16 cellular contexts compared by ENCODE assay signal in genomic region chr12:104627975-104628322, GRCh38.
"Had no signal": no experiment of that assay in that cellular context is flagged by ENCODE, and none has a peak within 500 bp of the region (broad histone marks: within the 10 kb centered on the region; RNA-seq: fewer than 3 reads in every experiment).

No MANE protein-coding gene starts in this region.

- ATAC-seq: activated CD4-positive, CD25-positive, alpha-beta regulatory T cell treated with anti-CD3 and anti-CD28 coated beads, Interleukin-2, amount 50 U/mL, for 24 hours; left lobe of liver; stimulated activated naive CD8-positive, alpha-beta T cell treated with anti-CD3 and anti-CD28 coated beads, Interleukin-15, amount 100 ng/mL, for 72 hours had no signal

- H3K4me3 ChIP-seq: sigmoid colon, testis had no signal

- H3K27ac ChIP-seq: sigmoid colon, testis had no signal

- H3K27me3 Mint-ChIP-seq: activated CD4-positive, alpha-beta memory T cell treated with anti-CD3 and anti-CD28 coated beads, Interleukin-2, amount 10 ng/mL, durations not matched to agents 7 days and 5 days; memory B cell; stimulated activated naive CD8-positive, alpha-beta T cell treated with anti-CD3 and anti-CD28 coated beads, Interleukin-15, amount 100 ng/mL, for 72 hours had no signal

- H3K27ac Mint-ChIP-seq: activated CD4-positive, alpha-beta memory T cell treated with anti-CD3 and anti-CD28 coated beads, Interleukin-2, amount 10 ng/mL, durations not matched to agents 7 days and 5 days; activated T-helper 1 cell treated with anti-CD3 and anti-CD28 coated beads, Interleukin-12 subunit alpha, Interleukin-12 subunit beta, Interleukin-2, Interleukin-4 antibody, amounts not matched to agents 30 ng/mL and 10 ng/mL and 1 ng/mL, durations not matched to agents 14 hours and 24 hours and 36 hours; memory B cell; T-helper 2 cell treated with Interferon-gamma antibody and Interleukin-4, amounts not matched to agents 5 μg/mL and 100 μg/mL, for 36 hours had no signal

- FAIRE-seq: urothelium cell line had no signal

- H3K4me3 Mint-ChIP-seq: activated CD4-positive, alpha-beta memory T cell treated with anti-CD3 and anti-CD28 coated beads, Interleukin-2, amount 10 ng/mL, durations not matched to agents 7 days and 5 days; activated T-helper 1 cell treated with anti-CD3 and anti-CD28 coated beads, Interleukin-12 subunit alpha, Interleukin-12 subunit beta, Interleukin-2, Interleukin-4 antibody, amounts not matched to agents 30 ng/mL and 10 ng/mL and 1 ng/mL, durations not matched to agents 14 hours and 24 hours and 36 hours; memory B cell; neural crest cell; stimulated activated naive CD8-positive, alpha-beta T cell treated with anti-CD3 and anti-CD28 coated beads, Interleukin-15, amount 100 ng/mL, for 72 hours; T-helper 2 cell treated with Interferon-gamma antibody and Interleukin-4, amounts not matched to agents 5 μg/mL and 100 μg/mL, for 36 hours had no signal

- H3K9me3 ChIP-seq: sigmoid colon, testis had no signal

- DNase-seq: activated CD4-positive, alpha-beta memory T cell treated with anti-CD3 and anti-CD28 coated beads, Interleukin-2, amount 10 ng/mL, durations not matched to agents 7 days and 5 days; activated CD8-positive, alpha-beta memory T cell treated with anti-CD3 and anti-CD28 coated beads, Interleukin-2, amount 50 U/mL, for 4 hours; activated naive CD4-positive, alpha-beta T cell; sigmoid colon; stimulated activated CD4-positive, alpha-beta T cell treated with anti-CD3 and anti-CD28 coated beads, Interleukin-2, amount 100 ng/mL, for 48 hours; stimulated activated CD8-positive, alpha-beta memory T cell treated with anti-CD3 and anti-CD28 coated beads, Interleukin-4, amount 100 ng/mL, for 48 hours; stimulated activated naive CD8-positive, alpha-beta T cell treated with anti-CD3 and anti-CD28 coated beads, Interleukin-15, amount 100 ng/mL, for 72 hours; SW 1271; testis had no signal

- H3K27me3 ChIP-seq: sigmoid colon, testis had no signal

- H3K9me3 Mint-ChIP-seq: activated CD4-positive, alpha-beta memory T cell treated with anti-CD3 and anti-CD28 coated beads, Interleukin-2, amount 10 ng/mL, durations not matched to agents 7 days and 5 days; activated T-helper 1 cell treated with anti-CD3 and anti-CD28 coated beads, Interleukin-12 subunit alpha, Interleukin-12 subunit beta, Interleukin-2, Interleukin-4 antibody, amounts not matched to agents 30 ng/mL and 10 ng/mL and 1 ng/mL, durations not matched to agents 14 hours and 24 hours and 36 hours; memory B cell; neural crest cell; stimulated activated naive CD8-positive, alpha-beta T cell treated with anti-CD3 and anti-CD28 coated beads, Interleukin-15, amount 100 ng/mL, for 72 hours; T-helper 2 cell treated with Interferon-gamma antibody and Interleukin-4, amounts not matched to agents 5 μg/mL and 100 μg/mL, for 36 hours had no signal

- H3K36me3 ChIP-seq: sigmoid colon had no signal
